Comparison of ENCODE assay signal across 35 cellular contexts in genomic region chr16:28101533-28101890, GRCh38. TPM values are rescaled to one million over a fixed set of nuclear protein-coding genes. Genes with fewer than 3 reads are reported as not detected.
"Had no signal": no experiment of that assay in that cellular context is flagged by ENCODE, and none has a peak within 500 bp of the region (broad histone marks: within the 10 kb centered on the region; RNA-seq: fewer than 3 reads in every experiment).

No MANE protein-coding gene starts in this region.

- H3K4me3 ChIP-seq: K562 had no signal

- H3K27ac ChIP-seq: RWPE1, VCaP had no signal

- ATAC-seq: activated CD8-positive, alpha-beta T cell treated with anti-CD3 and anti-CD28 coated beads for 36 hours; activated naive CD8-positive, alpha-beta T cell treated with anti-CD3 and anti-CD28 coated beads, Interleukin-2, amount 50 U/mL, for 24 hours; K562; Panc1; Right ventricle myocardium inferior; SK-N-SH treated with all-trans-retinoic acid at 6 μM for 48 hours; T-cell had no signal

- H3K27me3 Mint-ChIP-seq: activated CD4-positive, alpha-beta T cell treated with anti-CD3 and anti-CD28 coated beads, Interleukin-2, amount 10 ng/mL, durations not matched to agents 24 days and 14 days; activated CD8-positive, alpha-beta T cell treated with anti-CD3 and anti-CD28 coated beads for 36 hours; activated naive CD4-positive, alpha-beta T cell treated with anti-CD3 and anti-CD28 coated beads, Interleukin-2, amount 50 U/mL, for 24 hours; activated naive CD8-positive, alpha-beta T cell treated with anti-CD3 and anti-CD28 coated beads, Interleukin-2, amount 50 U/mL, for 24 hours; T-cell had no signal

- DNase-seq: activated CD4-positive, alpha-beta T cell treated with anti-CD3 and anti-CD28 coated beads, Interleukin-2, amount 10 ng/mL, durations not matched to agents 24 days and 14 days; activated CD4-positive, alpha-beta T cell treated with anti-CD3 and anti-CD28 coated beads, Interleukin-2, amount 50 U/mL, for 4 hours; activated CD8-positive, alpha-beta T cell treated with anti-CD3 and anti-CD28 coated beads for 36 hours; activated gamma-delta T cell; activated naive CD4-positive, alpha-beta T cell treated with Interleukin-2 at 50 U/mL for 16 hours; activated naive CD8-positive, alpha-beta T cell treated with anti-CD3 and anti-CD28 coated beads, Interleukin-2, amount 50 U/mL, for 24 hours; activated T-cell treated with anti-CD3 and anti-CD28 coated beads, Interleukin-2, amount 50 U/mL, for 48 hours; anterior cingulate cortex; caudate nucleus; cerebellar nuclear complex; NCI-H1092 treated with DMSO at 0.1 percent for 48 hours; NCI-H1417; NCI-H146; NCI-H187; NCI-H2081; NCI-H2171 treated with DMSO at 0.1 percent for 48 hours; NCI-H226; NCI-H446 treated with DMSO at 0.1 percent for 48 hours; NCI-H524; SIG-M5; T-cell; T-helper 2 cell; T-helper 9 cell had no signal

- H3K9me3 Mint-ChIP-seq: activated CD4-positive, alpha-beta T cell treated with anti-CD3 and anti-CD28 coated beads, Interleukin-2, amount 10 ng/mL, durations not matched to agents 24 days and 14 days; activated CD8-positive, alpha-beta T cell treated with anti-CD3 and anti-CD28 coated beads for 36 hours; activated naive CD4-positive, alpha-beta T cell treated with anti-CD3 and anti-CD28 coated beads, Interleukin-2, amount 50 U/mL, for 24 hours; activated naive CD8-positive, alpha-beta T cell treated with anti-CD3 and anti-CD28 coated beads, Interleukin-2, amount 50 U/mL, for 24 hours; brain; T-cell had no signal

- H3K4me3 Mint-ChIP-seq: activated CD4-positive, alpha-beta T cell treated with anti-CD3 and anti-CD28 coated beads, Interleukin-2, amount 10 ng/mL, durations not matched to agents 24 days and 14 days; activated CD8-positive, alpha-beta T cell treated with anti-CD3 and anti-CD28 coated beads for 36 hours; activated naive CD4-positive, alpha-beta T cell treated with anti-CD3 and anti-CD28 coated beads, Interleukin-2, amount 50 U/mL, for 24 hours; activated naive CD8-positive, alpha-beta T cell treated with anti-CD3 and anti-CD28 coated beads, Interleukin-2, amount 50 U/mL, for 24 hours; brain; T-cell had no signal

- H3K27ac Mint-ChIP-seq: activated CD8-positive, alpha-beta T cell treated with anti-CD3 and anti-CD28 coated beads for 36 hours; activated naive CD4-positive, alpha-beta T cell treated with anti-CD3 and anti-CD28 coated beads, Interleukin-2, amount 50 U/mL, for 24 hours; brain had no signal

- H3K4me1 Mint-ChIP-seq: activated CD4-positive, alpha-beta T cell treated with anti-CD3 and anti-CD28 coated beads, Interleukin-2, amount 10 ng/mL, durations not matched to agents 24 days and 14 days; activated naive CD4-positive, alpha-beta T cell treated with anti-CD3 and anti-CD28 coated beads, Interleukin-2, amount 50 U/mL, for 24 hours; activated naive CD8-positive, alpha-beta T cell treated with anti-CD3 and anti-CD28 coated beads, Interleukin-2, amount 50 U/mL, for 24 hours; brain had no signal

- FAIRE-seq: bronchial epithelial cell, K562 had no signal

RNA-seq across cellular contexts. Expression of gene GSG1L, which starts 38.0 kb away (rescaled TPM):
- total RNA-seq: activated CD4-positive, alpha-beta T cell treated with anti-CD3 and anti-CD28 coated beads, Interleukin-2, amount 10 ng/mL, durations not matched to agents 24 days and 14 days; activated CD8-positive, alpha-beta memory T cell treated with anti-CD3 and anti-CD28 coated beads for 36 hours; activated CD8-positive, alpha-beta T cell treated with anti-CD3 and anti-CD28 coated beads for 36 hours; bronchial epithelial cell; K562; M059J; SK-MEL-5; T-cell had no signal
- polyA plus RNA-seq: K562 had no signal
